Comparison of ENCODE assay signal across 26 cellular contexts in the genomic region with DNA sequence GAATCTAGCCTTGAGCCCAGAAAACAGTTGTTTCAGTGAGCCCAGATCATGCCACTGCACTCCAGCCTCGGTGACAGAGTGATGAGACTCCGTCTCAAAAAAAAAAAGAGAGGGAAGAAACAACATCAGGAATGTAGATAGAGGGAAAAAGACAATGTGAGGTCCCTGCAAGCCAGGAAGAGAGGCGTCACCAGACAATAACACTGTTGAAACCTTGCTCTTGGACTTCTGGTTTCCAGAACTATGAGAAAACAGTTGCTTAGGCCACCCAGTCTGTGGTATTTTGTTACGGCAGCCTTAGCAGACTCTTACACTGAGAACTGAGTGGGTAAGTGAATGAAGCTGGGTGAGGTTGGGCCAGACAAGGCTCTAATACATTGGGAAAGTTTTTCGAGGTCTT.
DNase-seq lines count a peak whose midpoint lies in the region; ATAC-seq, FAIRE-seq and TF ChIP-seq lines count a peak whose summit lies in the region.
"Had no signal": no experiment of that assay in that cellular context is flagged by ENCODE, and none has a peak within 500 bp of the region (broad histone marks: within the 10 kb centered on the region; RNA-seq: fewer than 3 reads in every experiment).

No MANE protein-coding gene starts in this region.

- H3K9ac ChIP-seq in H1 (replicated peaks in 1 of 4; ENCODE audit: extremely low read depth in 1 of 4, low read depth in 3 of 4, low read length in 3 of 4) (no peak overlapping the region; a peak in 1 of 7 replicates), trophoblast cell (ENCODE audit: low read length) (no peak overlapping the region)
- H3K9ac ChIP-seq: BLaER1 had no signal

- peaks cover 5% of the 10 kb centered on the region; the same call in 1 of the 3 replicates for H3K36me3 Mint-ChIP-seq in GM23338 (ENCODE audit: low read depth)
- peaks cover 3% of the 10 kb centered on the region for H3K36me3 Mint-ChIP-seq in nephron (ENCODE audit: low read depth)
- H3K36me3 Mint-ChIP-seq: CD14-positive monocyte; CD4-positive, alpha-beta memory T cell; CD4-positive, CD25-positive, alpha-beta regulatory T cell; CD8-positive, alpha-beta memory T cell had no signal

- no peak overlapping the region for H2BK15ac ChIP-seq in H1 (ENCODE audit: low read length)

- H2BK5ac ChIP-seq in H1 (ENCODE audit: low read depth, low read length) (no peak overlapping the region), trophoblast cell (ENCODE audit: low read depth, low read length, poor library complexity) (no peak overlapping the region)

- peaks cover 3% of the 10 kb centered on the region for H3K27me3 Mint-ChIP-seq in GM23338 (ENCODE audit: insufficient read depth, low read depth, poor library complexity)
- no peaks in the 10 kb centered on the region for H3K27me3 Mint-ChIP-seq in nephron (ENCODE audit: low read depth)

- H3K23ac ChIP-seq in H1 (ENCODE audit: insufficient read length) (no peak overlapping the region), trophoblast cell (ENCODE audit: low read length) (no peak overlapping the region)

- H3K4me1 Mint-ChIP-seq in GM23338 (peaks cover 4% of the 10 kb centered on the region), nephron (peaks cover 23% of the 10 kb centered on the region)
- H3K4me1 Mint-ChIP-seq: CD14-positive monocyte; CD4-positive, alpha-beta memory T cell; CD4-positive, CD25-positive, alpha-beta regulatory T cell; CD8-positive, alpha-beta memory T cell had no signal

- H4K12ac ChIP-seq in trophoblast cell (ENCODE audit: low read depth, low read length), result no peak overlapping the region

- no peak overlapping the region for H3K14ac ChIP-seq in H1 (ENCODE audit: insufficient read length)
- no peak overlapping the region for H3K14ac ChIP-seq in trophoblast cell (ENCODE audit: low read length)

- FAIRE-seq in H1 (lab: Jason Lieb, UNC), result no peak
- FAIRE-seq: A549, G401.6, GM12891, GM19239 had no signal

- no peaks in the 10 kb centered on the region for H3K23me2 ChIP-seq in H1 (ENCODE audit: low read depth, low read length)

- H3K36me3 ChIP-seq in GM23338 (ENCODE audit: insufficient read depth), result no peaks in the 10 kb centered on the region
- no peaks in the 10 kb centered on the region for H3K36me3 ChIP-seq in H1 (ENCODE audit: control insufficient read depth in 2 of 4, insufficient read depth in 4 of 4, low read length in 3 of 4)
- H3K36me3 ChIP-seq in trophoblast cell (ENCODE audit: control insufficient read depth in 1 of 2, insufficient read depth in 2 of 2, low read length in 2 of 2), result no peaks in the 10 kb centered on the region
- no peaks in the 10 kb centered on the region for H3K36me3 ChIP-seq in prostate gland
- H3K36me3 ChIP-seq: BE2C, BLaER1 had no signal

- intact Hi-C loops in prostate gland (cut with DNase I), result no loop called here

- no peak overlapping the region for H3K56ac ChIP-seq in H1 (replicated peaks; ENCODE audit: insufficient read length, low read depth, low read length)

- no peak overlapping the region for H4K8ac ChIP-seq in H1 (ENCODE audit: extremely low read depth, insufficient read depth, low read length)
- no peak overlapping the region for H4K8ac ChIP-seq in trophoblast cell (ENCODE audit: low read depth, low read length)

- no peaks in the 10 kb centered on the region for H3K79me1 ChIP-seq in H1 (ENCODE audit: low read depth, low read length)
- H3K79me1 ChIP-seq in trophoblast cell (ENCODE audit: low read length), result no peaks in the 10 kb centered on the region

- DNase-seq in GM23338 (ENCODE audit: low spot score) (no peak), H1 (ENCODE audit: low read depth in 1 of 2, low spot score in 2 of 2) (no peak), trophoblast cell (no peak), prostate gland (ENCODE audit: low spot score) (no peak), NCI-H2107 (lab: John Stamatoyannopoulos, UW) (no peak), T-helper 1 cell (no peak)
- DNase-seq: ACHN; BE2C; C1 segment of cervical spinal cord; CD4-positive, alpha-beta memory T cell; CD4-positive, CD25-positive, alpha-beta regulatory T cell; CD8-positive, alpha-beta memory T cell; COR-L47; DMS 273 treated with DMSO at 0.1 percent for 48 hours; DMS153; DMS53; DMS79 treated with DMSO at 0.1 percent for 48 hours; GF-D8 had no signal

- no peak overlapping the region for H2BK20ac ChIP-seq in H1 (ENCODE audit: low read length)

- ATAC-seq in GM23338, result no peak
- ATAC-seq: A549 had no signal

- H3K4me1 ChIP-seq in GM23338 (ENCODE audit: insufficient read depth), result peaks cover 5% of the 10 kb centered on the region; the same call in 1 of the 2 replicates
- H3K4me1 ChIP-seq in H1 (replicated peaks in 1 of 4; ENCODE audit: control insufficient read depth in 3 of 4, insufficient read depth in 4 of 4, low read length in 3 of 4), result no peaks in the 10 kb centered on the region
- H3K4me1 ChIP-seq in trophoblast cell (ENCODE audit: control insufficient read depth in 1 of 2, insufficient read depth in 2 of 2, low read length in 2 of 2), result no peaks in the 10 kb centered on the region
- no peaks in the 10 kb centered on the region for H3K4me1 ChIP-seq in prostate gland (replicated peaks)
- H3K4me1 ChIP-seq: A549 had no signal

- H2AFZ ChIP-seq in GM23338, result peak overlapping the region; percentile 25
- peak overlapping the region; percentile 4; the same call in 1 of the 2 replicates for H2AFZ ChIP-seq in H1 (ENCODE audit: low read length)
- H2AFZ ChIP-seq in trophoblast cell (ENCODE audit: insufficient read depth, low read length, poor library complexity), result no peak overlapping the region

- CTCF ChIA-PET in H1 (lab: Charles Lee; ENCODE audit: partially characterized antibody), result interaction anchor here (1.1 kb wide), 1 partner anchor 48 kb away, joined by 3 read pairs; no protein-coding TSS in a partner anchor

- H2BK120ac ChIP-seq in H1 (replicated peaks; ENCODE audit: low read depth, low read length) (no peak overlapping the region), trophoblast cell (ENCODE audit: insufficient read depth, low read length, poor library complexity) (no peak overlapping the region)

- POLR2A ChIA-PET in H1 (lab: Charles Lee; ENCODE audit: partially characterized antibody), result no interaction called here

- TF ChIP-seq POLR2A in H1 (IDR thresholded peaks at IDR 0.05; ENCODE audit: control extremely low read depth in 1 of 2, low read depth in 2 of 2, low read length in 2 of 2) (no peak), prostate gland (IDR thresholded peaks at IDR 0.05) (no peak)

- H3K27ac Mint-ChIP-seq in GM23338 (no peak overlapping the region), nephron (peak overlapping the region in 2 of 3 experiments; percentile 41 to 47)
- H3K27ac Mint-ChIP-seq: CD14-positive monocyte; CD4-positive, alpha-beta memory T cell; CD4-positive, CD25-positive, alpha-beta regulatory T cell had no signal

- 72% methylated on average over 5 of the region's 5 CpGs; no CpG with 5 or more reads in 1 of the 2 experiments for WGBS in H1 (ENCODE audit: extremely low coverage in 1 of 2, insufficient coverage in 1 of 2, insufficient read length in 1 of 2, insufficient replicate concordance in 2 of 2, low coverage in 1 of 2, low lambda C conversion rate in 2 of 2, missing lambda C conversion rate in 1 of 2), 2 experiments
- WGBS in trophoblast cell (ENCODE audit: extremely low coverage, insufficient coverage, insufficient read length), result no CpG with 5 or more reads among the region's 5 CpGs
- 87% methylated on average over 5 of the region's 5 CpGs for WGBS in prostate gland

- H3K27ac ChIP-seq in GM23338 (ENCODE audit: low read depth) (no peak overlapping the region), H1 (ENCODE audit: low read depth, low read length) (no peak overlapping the region), trophoblast cell (ENCODE audit: low read depth, low read length) (no peak overlapping the region), prostate gland (no peak overlapping the region)
- H3K27ac ChIP-seq: 22Rv1, A549, BLaER1 had no signal

- no peak overlapping the region for H4K5ac ChIP-seq in H1 (ENCODE audit: insufficient read length, low read depth, low read length)

- H4K20me1 ChIP-seq in GM23338 (replicated peaks; ENCODE audit: insufficient read depth) (no peaks in the 10 kb centered on the region), H1 (replicated peaks in 1 of 2; ENCODE audit: control insufficient read depth in 1 of 2, insufficient read depth in 2 of 2, low read length in 2 of 2) (no peaks in the 10 kb centered on the region)
- H4K20me1 ChIP-seq: BLaER1 had no signal

- H3K4me2 ChIP-seq in GM23338 (no peak overlapping the region), H1 (ENCODE audit: insufficient read depth in 1 of 2, low read depth in 2 of 2, low read length in 2 of 2) (no peak overlapping the region), trophoblast cell (ENCODE audit: low read length) (no peak overlapping the region)
- H3K4me2 ChIP-seq: A549, BLaER1 had no signal

- no peak for TF ChIP-seq EP300 in H1 (IDR thresholded peaks at IDR 0.05; ENCODE audit: borderline replicate concordance in 1 of 2, low read depth in 2 of 2, low read length in 2 of 2)

- H3K9me3 Mint-ChIP-seq in GM23338 (peaks cover 22% of the 10 kb centered on the region; the same call in 2 of the 3 replicates), nephron (peaks cover 14% of the 10 kb centered on the region)

- H3K18ac ChIP-seq in H1 (ENCODE audit: extremely low read depth, low read length) (no peak overlapping the region), trophoblast cell (ENCODE audit: low read length) (no peak overlapping the region)

- H3K9me2 ChIP-seq in GM23338 (ENCODE audit: insufficient read depth), result peaks cover 9% of the 10 kb centered on the region; the same call in 1 of the 2 replicates

- no peak overlapping the region for H3K4ac ChIP-seq in H1 (replicated peaks; ENCODE audit: insufficient read length, low read depth, low read length)
- H3K4ac ChIP-seq in trophoblast cell (ENCODE audit: low read depth, low read length), result no peak overlapping the region

- TF ChIP-seq CTCF in GM23338 (conservative IDR thresholded peaks at IDR 0.05; ENCODE audit: low read depth in 2 of 2), result no peak
- no peak for TF ChIP-seq CTCF in H1 (IDR thresholded peaks at IDR 0.05; ENCODE audit: control extremely low read depth in 1 of 3, insufficient read depth in 1 of 3, low read depth in 1 of 3, low read length in 3 of 3)
- no peak for TF ChIP-seq CTCF in nephron (IDR thresholded peaks at IDR 0.05; ENCODE audit: unreplicated experiment in 3 of 3)
- TF ChIP-seq CTCF in prostate gland (IDR thresholded peaks at IDR 0.05), result no peak

- H3K27me3 ChIP-seq in GM23338 (ENCODE audit: insufficient read depth) (no peaks in the 10 kb centered on the region), H1 (replicated peaks in 1 of 4; ENCODE audit: control insufficient read depth in 3 of 4, extremely low read depth in 1 of 4, insufficient read depth in 3 of 4, low read length in 3 of 4) (no peaks in the 10 kb centered on the region), trophoblast cell (ENCODE audit: insufficient read depth, low read length) (no peaks in the 10 kb centered on the region), prostate gland (replicated peaks; ENCODE audit: insufficient read depth) (no peaks in the 10 kb centered on the region)
- H3K27me3 ChIP-seq: BE2C, BLaER1 had no signal

- H3K79me2 ChIP-seq in GM23338 (replicated peaks; ENCODE audit: insufficient read depth), result no peaks in the 10 kb centered on the region
- H3K79me2 ChIP-seq in H1 (ENCODE audit: control insufficient read depth in 1 of 2, insufficient read depth in 2 of 2, low read length in 2 of 2), result no peaks in the 10 kb centered on the region
- no peaks in the 10 kb centered on the region for H3K79me2 ChIP-seq in trophoblast cell (ENCODE audit: control insufficient read depth, insufficient read depth, low read length, poor library complexity)

- H3K4me3 Mint-ChIP-seq in GM23338 (no peak overlapping the region), nephron (no peak overlapping the region)
- H3K4me3 Mint-ChIP-seq: CD14-positive monocyte; CD4-positive, alpha-beta memory T cell; CD4-positive, CD25-positive, alpha-beta regulatory T cell; CD8-positive, alpha-beta memory T cell had no signal

- H3K4me3 ChIP-seq in GM23338 (no peak overlapping the region), H1 (ENCODE audit: extremely low read depth in 1 of 4, insufficient read depth in 2 of 4, low read depth in 3 of 4, low read length in 4 of 4) (no peak overlapping the region), trophoblast cell (ENCODE audit: low read depth, low read length) (no peak overlapping the region), prostate gland (no peak overlapping the region)
- H3K4me3 ChIP-seq: A549, BLaER1 had no signal

- H2AK5ac ChIP-seq in H1 (ENCODE audit: low read depth, low read length) (no peak overlapping the region), trophoblast cell (ENCODE audit: low read length) (no peak overlapping the region)

- no peaks in the 10 kb centered on the region for H3K9me3 ChIP-seq in H1 (ENCODE audit: insufficient read depth in 2 of 2, low read depth in 1 of 2, low read length in 1 of 2)
- no peaks in the 10 kb centered on the region for H3K9me3 ChIP-seq in trophoblast cell (ENCODE audit: insufficient read depth, low read depth, low read length)
- H3K9me3 ChIP-seq in prostate gland, result no peaks in the 10 kb centered on the region
- H3K9me3 ChIP-seq: A549, BE2C had no signal

- no peaks in the 10 kb centered on the region for H3F3A ChIP-seq in GM23338 (replicated peaks; ENCODE audit: low read depth)

- no peak for TF ChIP-seq RAD21 in H1 (IDR thresholded peaks at IDR 0.05 in 1 of 2, conservative IDR thresholded peaks at IDR 0.05 in 1 of 2; ENCODE audit: low read depth in 2 of 2, low read length in 2 of 2)

- H2BK12ac ChIP-seq in H1 (ENCODE audit: low read depth, low read length) (0 out of 2 replicates have a peak overlapping the region, but pooled peaks have one; percentile 43), trophoblast cell (ENCODE audit: low read length) (peak overlapping the region; percentile 3)

- H4K91ac ChIP-seq in H1 (replicated peaks; ENCODE audit: insufficient read length, low read length) (no peak overlapping the region), trophoblast cell (ENCODE audit: low read depth, low read length) (no peak overlapping the region)
